1 cellular context compared by ENCODE assay signal in genomic region chr7:69739182-69739581, GRCh38.
TF ChIP-seq lines count a peak whose summit lies in the region.

No MANE protein-coding gene starts in this region.

TF ChIP-seq in GM12878, 131 proteins besides CTCF, POLR2A, EP300 and RAD21 (continued from another document and continues in another):
- TF ChIP-seq PML (IDR thresholded peaks at IDR 0.05; ENCODE audit: low read length) (peak; percentile 95), SMARCA5 (IDR thresholded peaks at IDR 0.05) (no peak), HCFC1 (IDR thresholded peaks at IDR 0.05; ENCODE audit: low read length) (no peak), HSF1 (IDR thresholded peaks at IDR 0.05; ENCODE audit: low read depth, low read length) (no peak), POLR2AphosphoS2 (IDR thresholded peaks at IDR 0.05; ENCODE audit: low read depth, low read length) (no peak), NFIC (IDR thresholded peaks at IDR 0.05; ENCODE audit: low read depth, low read length) (peak; percentile 100), ZNF274 (IDR thresholded peaks at IDR 0.05; ENCODE audit: insufficient read depth, insufficient read length) (no peak), ASH2L (IDR thresholded peaks at IDR 0.05; ENCODE audit: borderline replicate concordance, low read depth) (no peak), RFX5 (IDR thresholded peaks at IDR 0.05; ENCODE audit: low read depth, low read length) (no peak), ZNF622 (IDR thresholded peaks at IDR 0.05) (no peak), POU2F2 (IDR thresholded peaks at IDR 0.05; ENCODE audit: borderline replicate concordance, low read depth, low read length) (peak; percentile 99), FOS (IDR thresholded peaks at IDR 0.05; ENCODE audit: borderline replicate concordance, extremely low read depth, insufficient read length) (no peak), ESRRA (IDR thresholded peaks at IDR 0.05; ENCODE audit: low read length) (peak; percentile 69; the same call in 1 of the 2 replicates), SPI1 (IDR thresholded peaks at IDR 0.05; ENCODE audit: borderline replicate concordance, insufficient read depth, low read depth, low read length) (no peak), CUX1 (IDR thresholded peaks at IDR 0.05; ENCODE audit: insufficient replicate concordance, low read depth, low read length) (no peak), ZBTB4 (CRISPR knock-in tag; IDR thresholded peaks at IDR 0.05) (no peak), RCOR1 (conservative IDR thresholded peaks at IDR 0.05; ENCODE audit: low read depth, low read length) (peak; percentile 85; the same call in 1 of the 2 replicates), IKZF2 (IDR thresholded peaks at IDR 0.05) (peak; percentile 98 to 99), RBBP5 (conservative IDR thresholded peaks at IDR 0.05) (no peak), ATF2 (IDR thresholded peaks at IDR 0.05; ENCODE audit: low read length) (peak; percentile 100), PAX8 (IDR thresholded peaks at IDR 0.05) (no peak), CBX5 (IDR thresholded peaks at IDR 0.05; ENCODE audit: low read depth) (no peak; the same call in 1 of the 2 replicates), CBX3 (IDR thresholded peaks at IDR 0.05; ENCODE audit: borderline replicate concordance, low read depth) (no peak), ZSCAN29 (IDR thresholded peaks at IDR 0.05) (0 out of 2 replicates have a peak, but pooled peaks have one; percentile 53), TBL1XR1 (IDR thresholded peaks at IDR 0.05; ENCODE audit: low read depth, low read length) (peak; percentile 95), NFXL1 (IDR thresholded peaks at IDR 0.05; ENCODE audit: borderline replicate concordance) (no peak), CREB1 (IDR thresholded peaks at IDR 0.05; ENCODE audit: low read depth) (peak; percentile 78), SUZ12 (IDR thresholded peaks at IDR 0.05; ENCODE audit: unreplicated experiment) (no peak), SREBF1 (IDR thresholded peaks at IDR 0.05; ENCODE audit: low read length) (peak; percentile 97), CEBPB (IDR thresholded peaks at IDR 0.05; ENCODE audit: borderline replicate concordance in 1 of 2, low read depth in 2 of 2, low read length in 2 of 2) (peak in 1 of 2 experiments; percentile 94; a peak in 2 of 4 replicates)
- TF ChIP-seq, protein P1, sequence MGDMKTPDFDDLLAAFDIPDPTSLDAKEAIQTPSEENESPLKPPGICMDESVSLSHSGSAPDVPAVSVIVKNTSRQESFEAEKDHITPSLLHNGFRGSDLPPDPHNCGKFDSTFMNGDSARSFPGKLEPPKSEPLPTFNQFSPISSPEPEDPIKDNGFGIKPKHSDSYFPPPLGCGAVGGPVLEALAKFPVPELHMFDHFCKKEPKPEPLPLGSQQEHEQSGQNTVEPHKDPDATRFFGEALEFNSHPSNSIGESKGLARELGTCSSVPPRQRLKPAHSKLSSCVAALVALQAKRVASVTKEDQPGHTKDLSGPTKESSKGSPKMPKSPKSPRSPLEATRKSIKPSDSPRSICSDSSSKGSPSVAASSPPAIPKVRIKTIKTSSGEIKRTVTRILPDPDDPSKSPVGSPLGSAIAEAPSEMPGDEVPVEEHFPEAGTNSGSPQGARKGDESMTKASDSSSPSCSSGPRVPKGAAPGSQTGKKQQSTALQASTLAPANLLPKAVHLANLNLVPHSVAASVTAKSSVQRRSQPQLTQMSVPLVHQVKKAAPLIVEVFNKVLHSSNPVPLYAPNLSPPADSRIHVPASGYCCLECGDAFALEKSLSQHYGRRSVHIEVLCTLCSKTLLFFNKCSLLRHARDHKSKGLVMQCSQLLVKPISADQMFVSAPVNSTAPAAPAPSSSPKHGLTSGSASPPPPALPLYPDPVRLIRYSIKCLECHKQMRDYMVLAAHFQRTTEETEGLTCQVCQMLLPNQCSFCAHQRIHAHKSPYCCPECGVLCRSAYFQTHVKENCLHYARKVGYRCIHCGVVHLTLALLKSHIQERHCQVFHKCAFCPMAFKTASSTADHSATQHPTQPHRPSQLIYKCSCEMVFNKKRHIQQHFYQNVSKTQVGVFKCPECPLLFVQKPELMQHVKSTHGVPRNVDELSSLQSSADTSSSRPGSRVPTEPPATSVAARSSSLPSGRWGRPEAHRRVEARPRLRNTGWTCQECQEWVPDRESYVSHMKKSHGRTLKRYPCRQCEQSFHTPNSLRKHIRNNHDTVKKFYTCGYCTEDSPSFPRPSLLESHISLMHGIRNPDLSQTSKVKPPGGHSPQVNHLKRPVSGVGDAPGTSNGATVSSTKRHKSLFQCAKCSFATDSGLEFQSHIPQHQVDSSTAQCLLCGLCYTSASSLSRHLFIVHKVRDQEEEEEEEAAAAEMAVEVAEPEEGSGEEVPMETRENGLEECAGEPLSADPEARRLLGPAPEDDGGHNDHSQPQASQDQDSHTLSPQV (IDR thresholded peaks at IDR 0.05) = no peak
- TF ChIP-seq, protein P2, sequence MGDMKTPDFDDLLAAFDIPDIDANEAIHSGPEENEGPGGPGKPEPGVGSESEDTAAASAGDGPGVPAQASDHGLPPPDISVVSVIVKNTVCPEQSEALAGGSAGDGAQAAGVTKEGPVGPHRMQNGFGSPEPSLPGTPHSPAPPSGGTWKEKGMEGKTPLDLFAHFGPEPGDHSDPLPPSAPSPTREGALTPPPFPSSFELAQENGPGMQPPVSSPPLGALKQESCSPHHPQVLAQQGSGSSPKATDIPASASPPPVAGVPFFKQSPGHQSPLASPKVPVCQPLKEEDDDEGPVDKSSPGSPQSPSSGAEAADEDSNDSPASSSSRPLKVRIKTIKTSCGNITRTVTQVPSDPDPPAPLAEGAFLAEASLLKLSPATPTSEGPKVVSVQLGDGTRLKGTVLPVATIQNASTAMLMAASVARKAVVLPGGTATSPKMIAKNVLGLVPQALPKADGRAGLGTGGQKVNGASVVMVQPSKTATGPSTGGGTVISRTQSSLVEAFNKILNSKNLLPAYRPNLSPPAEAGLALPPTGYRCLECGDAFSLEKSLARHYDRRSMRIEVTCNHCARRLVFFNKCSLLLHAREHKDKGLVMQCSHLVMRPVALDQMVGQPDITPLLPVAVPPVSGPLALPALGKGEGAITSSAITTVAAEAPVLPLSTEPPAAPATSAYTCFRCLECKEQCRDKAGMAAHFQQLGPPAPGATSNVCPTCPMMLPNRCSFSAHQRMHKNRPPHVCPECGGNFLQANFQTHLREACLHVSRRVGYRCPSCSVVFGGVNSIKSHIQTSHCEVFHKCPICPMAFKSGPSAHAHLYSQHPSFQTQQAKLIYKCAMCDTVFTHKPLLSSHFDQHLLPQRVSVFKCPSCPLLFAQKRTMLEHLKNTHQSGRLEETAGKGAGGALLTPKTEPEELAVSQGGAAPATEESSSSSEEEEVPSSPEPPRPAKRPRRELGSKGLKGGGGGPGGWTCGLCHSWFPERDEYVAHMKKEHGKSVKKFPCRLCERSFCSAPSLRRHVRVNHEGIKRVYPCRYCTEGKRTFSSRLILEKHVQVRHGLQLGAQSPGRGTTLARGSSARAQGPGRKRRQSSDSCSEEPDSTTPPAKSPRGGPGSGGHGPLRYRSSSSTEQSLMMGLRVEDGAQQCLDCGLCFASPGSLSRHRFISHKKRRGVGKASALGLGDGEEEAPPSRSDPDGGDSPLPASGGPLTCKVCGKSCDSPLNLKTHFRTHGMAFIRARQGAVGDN (IDR thresholded peaks at IDR 0.05) = peak; percentile 58; the same call in 1 of the 2 replicates
- TF ChIP-seq, protein P3, sequence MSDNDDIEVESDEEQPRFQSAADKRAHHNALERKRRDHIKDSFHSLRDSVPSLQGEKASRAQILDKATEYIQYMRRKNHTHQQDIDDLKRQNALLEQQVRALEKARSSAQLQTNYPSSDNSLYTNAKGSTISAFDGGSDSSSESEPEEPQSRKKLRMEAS (IDR thresholded peaks at IDR 0.05; ENCODE audit: low read depth, low read length) = no peak
- TF ChIP-seq, protein P4, sequence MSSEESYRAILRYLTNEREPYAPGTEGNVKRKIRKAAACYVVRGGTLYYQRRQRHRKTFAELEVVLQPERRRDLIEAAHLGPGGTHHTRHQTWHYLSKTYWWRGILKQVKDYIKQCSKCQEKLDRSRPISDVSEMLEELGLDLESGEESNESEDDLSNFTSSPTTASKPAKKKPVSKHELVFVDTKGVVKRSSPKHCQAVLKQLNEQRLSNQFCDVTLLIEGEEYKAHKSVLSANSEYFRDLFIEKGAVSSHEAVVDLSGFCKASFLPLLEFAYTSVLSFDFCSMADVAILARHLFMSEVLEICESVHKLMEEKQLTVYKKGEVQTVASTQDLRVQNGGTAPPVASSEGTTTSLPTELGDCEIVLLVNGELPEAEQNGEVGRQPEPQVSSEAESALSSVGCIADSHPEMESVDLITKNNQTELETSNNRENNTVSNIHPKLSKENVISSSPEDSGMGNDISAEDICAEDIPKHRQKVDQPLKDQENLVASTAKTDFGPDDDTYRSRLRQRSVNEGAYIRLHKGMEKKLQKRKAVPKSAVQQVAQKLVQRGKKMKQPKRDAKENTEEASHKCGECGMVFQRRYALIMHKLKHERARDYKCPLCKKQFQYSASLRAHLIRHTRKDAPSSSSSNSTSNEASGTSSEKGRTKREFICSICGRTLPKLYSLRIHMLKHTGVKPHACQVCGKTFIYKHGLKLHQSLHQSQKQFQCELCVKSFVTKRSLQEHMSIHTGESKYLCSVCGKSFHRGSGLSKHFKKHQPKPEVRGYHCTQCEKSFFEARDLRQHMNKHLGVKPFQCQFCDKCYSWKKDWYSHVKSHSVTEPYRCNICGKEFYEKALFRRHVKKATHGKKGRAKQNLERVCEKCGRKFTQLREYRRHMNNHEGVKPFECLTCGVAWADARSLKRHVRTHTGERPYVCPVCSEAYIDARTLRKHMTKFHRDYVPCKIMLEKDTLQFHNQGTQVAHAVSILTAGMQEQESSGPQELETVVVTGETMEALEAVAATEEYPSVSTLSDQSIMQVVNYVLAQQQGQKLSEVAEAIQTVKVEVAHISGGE (CRISPR knock-in tag; IDR thresholded peaks at IDR 0.05) = no peak
